ENCODE assay signal across 21 cellular contexts in genomic region chr1:86104606-86105532, GRCh38. TPM values are rescaled to one million over a fixed set of nuclear protein-coding genes. Genes with fewer than 3 reads are reported as not detected.
DNase-seq lines count a peak whose midpoint lies in the region; ATAC-seq and TF ChIP-seq lines count a peak whose summit lies in the region.
"Had no signal": no experiment of that assay in that cellular context is flagged by ENCODE, and none has a peak within 500 bp of the region (broad histone marks: within the 10 kb centered on the region; RNA-seq: fewer than 3 reads in every experiment).

No MANE protein-coding gene starts in this region.

- ATAC-seq in esophagus mucosa = peak; percentile 98
- ATAC-seq in T-cell (replicated peaks in 1 of 4) = no peak
- ATAC-seq: activated T-helper 17 cell treated with anti-CD3 and anti-CD28 coated beads, Interleukin-2, amount 50 U/mL, for 72 hours; left cardiac atrium; Right ventricle myocardium inferior had no signal

- CTCF ChIA-PET in T-cell (lab: Charles Lee) = no interaction called here

- TF ChIP-seq CTCF in prostate gland (IDR thresholded peaks at IDR 0.05) (no peak), osteocyte (IDR thresholded peaks at IDR 0.05) (no peak)

- H3K27ac Mint-ChIP-seq in osteocyte (ENCODE audit: unreplicated experiment) = no peak overlapping the region
- H3K27ac Mint-ChIP-seq in T-cell = no peak overlapping the region
- H3K27ac Mint-ChIP-seq: activated T-helper 17 cell treated with anti-CD3 and anti-CD28 coated beads, Interleukin-2, amount 50 U/mL, for 72 hours had no signal

- no peaks in the 10 kb centered on the region for H3K9me3 ChIP-seq in prostate gland
- H3K9me3 ChIP-seq: HAP-1, thoracic aorta had no signal

- no peaks in the 10 kb centered on the region for H3K27me3 ChIP-seq in prostate gland (replicated peaks; ENCODE audit: insufficient read depth)

- no peaks in the 10 kb centered on the region for H3K4me1 Mint-ChIP-seq in osteocyte (ENCODE audit: unreplicated experiment)
- H3K4me1 Mint-ChIP-seq in T-cell = no peaks in the 10 kb centered on the region
- H3K4me1 Mint-ChIP-seq: activated T-helper 17 cell treated with anti-CD3 and anti-CD28 coated beads, Interleukin-2, amount 50 U/mL, for 72 hours had no signal

- H3K36me3 Mint-ChIP-seq in osteocyte (ENCODE audit: unreplicated experiment) (no peaks in the 10 kb centered on the region), T-cell (no peaks in the 10 kb centered on the region)

- WGBS in prostate gland = 40% methylated on average over 12 of the region's 12 CpGs

- intact Hi-C loops in prostate gland (cut with DNase I) = no loop called here

- no peak for TF ChIP-seq POLR2A in prostate gland (IDR thresholded peaks at IDR 0.05)

- H3K4me3 Mint-ChIP-seq in osteocyte (ENCODE audit: unreplicated experiment) (no peak overlapping the region), T-cell (no peak overlapping the region)
- H3K4me3 Mint-ChIP-seq: activated T-helper 17 cell treated with anti-CD3 and anti-CD28 coated beads, Interleukin-2, amount 50 U/mL, for 72 hours had no signal

- H3K36me3 ChIP-seq in prostate gland = no peaks in the 10 kb centered on the region
- H3K36me3 ChIP-seq: HAP-1, thoracic aorta had no signal

- POLR2A ChIA-PET in T-cell (lab: Charles Lee) = no interaction called here

- H3K4me1 ChIP-seq in prostate gland (replicated peaks) = peaks cover 4% of the 10 kb centered on the region

- H3K9me3 Mint-ChIP-seq in osteocyte (ENCODE audit: unreplicated experiment) (peaks cover 7% of the 10 kb centered on the region), T-cell (no peaks in the 10 kb centered on the region)
- H3K9me3 Mint-ChIP-seq: activated T-helper 17 cell treated with anti-CD3 and anti-CD28 coated beads, Interleukin-2, amount 50 U/mL, for 72 hours had no signal

- DNase-seq in DMS53 treated with DMSO at 0.1 percent for 48 hours (lab: John Stamatoyannopoulos, UW; ENCODE audit: unreplicated experiment) (peak; percentile 94), NCI-H526 (lab: John Stamatoyannopoulos, UW) (peak; percentile 82 to 87), prostate gland (ENCODE audit: low spot score) (peak; percentile 83), osteocyte (ENCODE audit: extremely low spot score, unreplicated experiment) (no peak), T-cell (no peak)
- no peak for DNase-seq in stimulated activated CD4-positive, alpha-beta T cell treated with anti-CD3 and anti-CD28 coated beads, Interleukin-4, amount 100 ng/mL, for 4 hours
- no peak for DNase-seq in stimulated activated CD4-positive, alpha-beta T cell treated with anti-CD3 and anti-CD28 coated beads, Interleukin-15, amount 100 ng/mL, for 24 hours
- DNase-seq: caudate nucleus; effector CD4-positive, alpha-beta T cell; hypothalamus; left cardiac atrium; NCI-H2081 treated with DMSO at 0.1 percent for 48 hours; nucleus accumbens; stimulated activated CD4-positive, alpha-beta T cell treated with anti-CD3 and anti-CD28 coated beads, Interleukin-2, amount 100 ng/mL, for 48 hours; T-helper 2 cell had no signal

- no peak overlapping the region for H3K27ac ChIP-seq in prostate gland
- H3K27ac ChIP-seq: thoracic aorta had no signal

- H3K27me3 Mint-ChIP-seq in osteocyte (ENCODE audit: unreplicated experiment) (peaks cover 22% of the 10 kb centered on the region), T-cell (peaks cover 2 to 3% of the 10 kb centered on the region in 2 donors)

- H3K4me3 ChIP-seq in prostate gland = no peak overlapping the region
- H3K4me3 ChIP-seq: HAP-1, thoracic aorta had no signal

RNA-seq across cellular contexts. Expression of gene COL24A1, which starts 51.7 kb away (rescaled TPM):
- total RNA-seq in esophagus mucosa (not detected), prostate gland (under 1 TPM; 0.28 to 0.32 TPM), osteocyte (0.46 and 0.47 TPM in 2 replicates), T-cell (under 1 TPM; 0.06 to 0.40 (median 0.25) TPM)
- total RNA-seq: activated CD8-positive, alpha-beta memory T cell treated with anti-CD3 and anti-CD28 coated beads for 36 hours; activated T-helper 17 cell treated with anti-CD3 and anti-CD28 coated beads, Interleukin-2, amount 50 U/mL, for 72 hours had no signal

Comparison
In these comparisons a context has a peak if more than half of its experiments do, and no peak if none do; other contexts are left out.
1. DNase-seq: peak in DMS53 treated with DMSO at 0.1 percent for 48 hours (single experiment), NCI-H526 (2 of 2) and prostate gland (single experiment); none in osteocyte (single experiment), T-cell (0 of 34), stimulated activated CD4-positive, alpha-beta T cell treated with anti-CD3 and anti-CD28 coated beads, Interleukin-4, amount 100 ng/mL, for 4 hours (0 of 2) and stimulated activated CD4-positive, alpha-beta T cell treated with anti-CD3 and anti-CD28 coated beads, Interleukin-15, amount 100 ng/mL, for 24 hours (single experiment).